In the genomic region with DNA sequence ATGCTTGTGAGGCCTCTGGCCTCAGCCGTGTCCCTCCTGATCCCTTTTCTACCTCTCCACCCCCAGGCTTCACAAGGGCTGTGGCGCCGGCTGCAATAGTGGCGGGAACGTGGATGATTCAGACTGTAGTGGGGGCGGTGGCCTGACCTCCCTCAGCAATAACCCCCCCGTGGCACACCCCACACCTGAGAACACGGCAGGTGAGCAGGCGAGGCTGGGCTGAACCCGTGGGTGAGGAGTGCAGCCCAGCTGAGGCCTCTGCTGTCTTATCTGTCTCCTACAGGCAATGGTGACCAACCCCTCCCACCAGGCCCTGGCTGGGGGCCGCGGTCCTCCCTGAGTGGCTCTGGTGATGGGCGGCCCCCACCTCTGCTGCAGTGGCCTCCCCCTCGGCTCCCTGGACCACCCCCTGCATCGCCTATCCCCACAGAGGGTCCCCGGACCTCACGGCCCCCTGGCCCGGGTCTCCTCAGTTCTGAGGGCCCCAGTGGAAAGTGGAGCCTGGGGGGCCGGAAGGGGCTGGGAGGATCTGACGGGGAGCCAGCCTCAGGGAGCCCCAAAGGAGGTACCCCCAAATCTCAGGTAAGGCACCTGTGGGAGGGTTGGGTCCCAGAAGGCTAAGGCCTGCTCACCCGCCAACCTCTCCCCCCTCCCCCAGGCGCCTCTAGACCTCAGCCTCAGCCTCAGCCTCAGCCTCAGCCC, we compare ENCODE assay signal across 20 cellular contexts. TPM values are rescaled to one million over a fixed set of nuclear protein-coding genes. Genes with fewer than 3 reads are reported as not detected.
"Had no signal": no experiment of that assay in that cellular context is flagged by ENCODE, and none has a peak within 500 bp of the region (broad histone marks: within the 10 kb centered on the region; RNA-seq: fewer than 3 reads in every experiment).

No MANE protein-coding gene starts in this region.

- DNase-seq: activated CD4-positive, alpha-beta T cell treated with anti-CD3 and anti-CD28 coated beads for 4 hours; activated CD8-positive, alpha-beta T cell treated with anti-CD3 and anti-CD28 coated beads for 36 hours; activated naive CD8-positive, alpha-beta T cell treated with anti-CD3 and anti-CD28 coated beads for 36 hours; amygdala; effector memory CD4-positive, alpha-beta T cell; foreskin melanocyte; head of caudate nucleus; mammary epithelial cell; stimulated activated CD4-positive, alpha-beta T cell treated with anti-CD3 and anti-CD28 coated beads, Interleukin-15, amount 100 ng/mL, for 24 hours; stimulated activated CD4-positive, alpha-beta T cell treated with anti-CD3 and anti-CD28 coated beads, Interleukin-4, amount 100 ng/mL, for 24 hours; stimulated activated naive CD4-positive, alpha-beta T cell treated with Interleukin-2 at 50 U/mL for 16 hours; trophoblast cell had no signal

- H3K27me3 Mint-ChIP-seq: activated CD8-positive, alpha-beta T cell treated with anti-CD3 and anti-CD28 coated beads for 36 hours; activated naive CD8-positive, alpha-beta T cell treated with anti-CD3 and anti-CD28 coated beads for 36 hours; brain; central memory CD8-positive, alpha-beta T cell had no signal

- H3K9me3 ChIP-seq: right atrium auricular region, suprapubic skin had no signal

- H3K9me3 Mint-ChIP-seq: activated CD8-positive, alpha-beta T cell treated with anti-CD3 and anti-CD28 coated beads for 36 hours; activated naive CD8-positive, alpha-beta T cell treated with anti-CD3 and anti-CD28 coated beads for 36 hours; activated T-helper 1 cell treated with anti-CD3 and anti-CD28 coated beads, Interleukin-12 subunit alpha, Interleukin-12 subunit beta, Interleukin-2, Interleukin-4 antibody, amounts not matched to agents 30 ng/mL and 10 ng/mL and 1 ng/mL, durations not matched to agents 14 hours and 24 hours and 36 hours; brain; central memory CD8-positive, alpha-beta T cell had no signal

- H3K4me3 ChIP-seq: right atrium auricular region, suprapubic skin had no signal

- H3K27me3 ChIP-seq: right atrium auricular region, suprapubic skin had no signal

- H3K27ac Mint-ChIP-seq: activated T-helper 1 cell treated with anti-CD3 and anti-CD28 coated beads, Interleukin-12 subunit alpha, Interleukin-12 subunit beta, Interleukin-2, Interleukin-4 antibody, amounts not matched to agents 30 ng/mL and 10 ng/mL and 1 ng/mL, durations not matched to agents 14 hours and 24 hours and 36 hours had no signal

- ATAC-seq: activated CD8-positive, alpha-beta T cell treated with anti-CD3 and anti-CD28 coated beads for 36 hours had no signal

- H3K27ac ChIP-seq: suprapubic skin had no signal

- H3K4me3 Mint-ChIP-seq: activated naive CD8-positive, alpha-beta T cell treated with anti-CD3 and anti-CD28 coated beads for 36 hours had no signal

RNA-seq across cellular contexts. Expression of gene KCNK7, which starts 40.7 kb away (rescaled TPM):
- total RNA-seq: fibroblast of lung, left lobe of liver, skeletal muscle tissue had no signal
- polyA plus RNA-seq: fibroblast of lung had no signal
